8 cellular contexts compared by ENCODE assay signal in genomic region chr19:2061093-2061935, GRCh38. TPM values are rescaled to one million over a fixed set of nuclear protein-coding genes. Genes with fewer than 3 reads are reported as not detected.
DNase-seq lines count a peak whose midpoint lies in the region; ATAC-seq, FAIRE-seq and TF ChIP-seq lines count a peak whose summit lies in the region.

No MANE protein-coding gene starts in this region.

- peaks cover 2% of the 10 kb centered on the region for H3K36me3 Mint-ChIP-seq in astrocyte (ENCODE audit: low read depth, unreplicated experiment)

- H3K4me3 ChIP-seq in astrocyte (ENCODE audit: insufficient read depth, low read depth, low read length) (peak overlapping the region; percentile 74), rectal smooth muscle tissue (ENCODE audit: low read length) (peak overlapping the region; percentile 86), aorta (ENCODE audit: low read length in 2 of 2) (peak overlapping the region; percentile 63 to 69)

- peak overlapping the region; percentile 94 for H2AFZ ChIP-seq in astrocyte (ENCODE audit: low read depth, low read length)

- peak overlapping the region; percentile 92 for H3K27ac ChIP-seq in astrocyte (ENCODE audit: low read depth, low read length)
- peak overlapping the region; percentile 96 for H3K27ac ChIP-seq in rectal smooth muscle tissue (ENCODE audit: low read depth, low read length)
- peak overlapping the region; percentile 62 to 92 for H3K27ac ChIP-seq in aorta (ENCODE audit: low read depth in 1 of 2, low read length in 2 of 2)

- ATAC-seq in GM18505 (IDR thresholded peaks at IDR 0.05; ENCODE audit: unreplicated experiment) (peak; percentile 70), HG02970 (IDR thresholded peaks at IDR 0.05; ENCODE audit: low FRiP score, unreplicated experiment) (peak; percentile 82), aorta (ENCODE audit: low FRiP score) (peak; percentile 92)

- H3K27me3 ChIP-seq in astrocyte (ENCODE audit: insufficient read depth, low read length) (no peaks in the 10 kb centered on the region), rectal smooth muscle tissue (ENCODE audit: control insufficient read depth, insufficient read depth, low read length) (no peaks in the 10 kb centered on the region), aorta (ENCODE audit: control insufficient read depth in 1 of 2, insufficient read depth in 2 of 2, low read length in 1 of 2) (no peaks in the 10 kb centered on the region)

- peaks cover 32% of the 10 kb centered on the region for H3K4me1 ChIP-seq in astrocyte (ENCODE audit: insufficient read depth, low read length)
- H3K4me1 ChIP-seq in rectal smooth muscle tissue (ENCODE audit: control insufficient read depth, insufficient read depth, low read length): peaks cover 26% of the 10 kb centered on the region
- H3K4me1 ChIP-seq in aorta (ENCODE audit: control insufficient read depth in 1 of 2, insufficient read depth in 2 of 2, low read length in 2 of 2): no peaks in the 10 kb centered on the region

- H3K27me3 Mint-ChIP-seq in astrocyte (ENCODE audit: low read depth, unreplicated experiment): no peaks in the 10 kb centered on the region

- H3K9ac ChIP-seq in astrocyte (ENCODE audit: low read length) (peak overlapping the region; percentile 86), rectal smooth muscle tissue (ENCODE audit: low read length) (peak overlapping the region; percentile 97)

- intact Hi-C loops in aorta (cut with DNase I): loop anchor here in 1 of 2 donors (10.0 kb wide), 1 partner anchor 127 kb away; no protein-coding TSS in a partner anchor

- H3K4me3 Mint-ChIP-seq in astrocyte (ENCODE audit: unreplicated experiment): peak overlapping the region; percentile 84

- TF ChIP-seq POLR2A in GM18505 (IDR thresholded peaks at IDR 0.05; ENCODE audit: borderline replicate concordance, extremely low read depth, insufficient read depth, insufficient read length): peak; percentile 75

- peak overlapping the region; percentile 99 for H3K4me2 ChIP-seq in astrocyte (ENCODE audit: low read length)

- WGBS in aorta, 2 donors: 0 to 1% methylated on average over 65 to 83 of the region's 83 CpGs

- no peaks in the 10 kb centered on the region for H3K36me3 ChIP-seq in astrocyte (ENCODE audit: insufficient read depth, low read length)
- H3K36me3 ChIP-seq in rectal smooth muscle tissue (ENCODE audit: control insufficient read depth, insufficient read depth, low read length): no peaks in the 10 kb centered on the region
- H3K36me3 ChIP-seq in aorta (ENCODE audit: control insufficient read depth in 1 of 2, insufficient read depth in 2 of 2, low read length in 1 of 2): no peaks in the 10 kb centered on the region

- H3K27ac Mint-ChIP-seq in astrocyte (ENCODE audit: unreplicated experiment): peak overlapping the region; percentile 92

- no peak for TF ChIP-seq CTCF in astrocyte (IDR thresholded peaks at IDR 0.05; ENCODE audit: insufficient read depth, low read depth, low read length)

- no peaks in the 10 kb centered on the region for H3K9me3 Mint-ChIP-seq in astrocyte (ENCODE audit: unreplicated experiment)

- H3K9me3 ChIP-seq in astrocyte (ENCODE audit: insufficient read depth, low read depth, low read length): no peaks in the 10 kb centered on the region
- H3K9me3 ChIP-seq in aorta (ENCODE audit: control insufficient read depth, low read length): no peaks in the 10 kb centered on the region

- peaks cover 15% of the 10 kb centered on the region for H3K4me1 Mint-ChIP-seq in astrocyte (ENCODE audit: low read depth, unreplicated experiment)

- H3K79me2 ChIP-seq in astrocyte (ENCODE audit: insufficient read depth, low read length): no peaks in the 10 kb centered on the region

- H4K20me1 ChIP-seq in astrocyte (ENCODE audit: insufficient read depth, low read length): no peaks in the 10 kb centered on the region

- DNase-seq in NCI-H1930 (lab: John Stamatoyannopoulos, UW): peak; percentile 93 to 96
- peak; percentile 97 for DNase-seq in T-helper 22 cell (ENCODE audit: low read depth)
- peak; percentile 91 for DNase-seq in astrocyte (ENCODE audit: low read depth)
- peak; percentile 99 for DNase-seq in hepatic stellate cell (ENCODE audit: low spot score)
- DNase-seq in aorta: peak; percentile 99

- peak; percentile 32 for FAIRE-seq in astrocyte (lab: Jason Lieb, UNC)

RNA-seq across cellular contexts. Expression of gene MKNK2, which starts 10.3 kb away (rescaled TPM):
- total RNA-seq in astrocyte (123 and 146 TPM in 2 replicates), aorta (100 to 1,000 TPM in 1 of 2 donors, 10 to 100 TPM in 1; 93.0 to 103 TPM)
- 10 to 100 TPM; 49.3 to 68.1 TPM for polyA plus RNA-seq in aorta

RNA-seq across cellular contexts. Expression of gene MOB3A, which starts 34.8 kb away (rescaled TPM):
- total RNA-seq in astrocyte: 45.3 and 47.2 TPM in 2 replicates
- 10 to 100 TPM; 41.1 to 43.6 TPM for total RNA-seq in aorta
- polyA plus RNA-seq in aorta: 10 to 100 TPM; 12.5 to 15.5 TPM

RNA-seq across cellular contexts. Expression of gene IZUMO4, which starts 35.4 kb away (rescaled TPM):
- total RNA-seq in astrocyte: 5.6 and 5.8 TPM in 2 replicates
- total RNA-seq in aorta: 1 to 10 TPM; 1.6 to 3.6 TPM
- 10 to 100 TPM in 1 of 2 donors, 1 to 10 TPM in 1; 5.5 to 25.2 TPM for polyA plus RNA-seq in aorta

RNA-seq across cellular contexts. Expression of gene BTBD2, which starts 45.8 kb away (rescaled TPM):
- total RNA-seq in astrocyte (49.5 and 53.7 TPM in 2 replicates), aorta (10 to 100 TPM; 46.2 to 62.7 TPM)
- polyA plus RNA-seq in aorta: 10 to 100 TPM; 27.5 to 56.7 TPM

Comparison
In these comparisons a context has a peak if more than half of its experiments do, and no peak if none do; other contexts are left out.
1. Peak in every context shown above with its lines: DNase-seq, ATAC-seq, H3K4me3 ChIP-seq and H3K27ac ChIP-seq.